8 cellular contexts compared by ENCODE assay signal in the genomic region with DNA sequence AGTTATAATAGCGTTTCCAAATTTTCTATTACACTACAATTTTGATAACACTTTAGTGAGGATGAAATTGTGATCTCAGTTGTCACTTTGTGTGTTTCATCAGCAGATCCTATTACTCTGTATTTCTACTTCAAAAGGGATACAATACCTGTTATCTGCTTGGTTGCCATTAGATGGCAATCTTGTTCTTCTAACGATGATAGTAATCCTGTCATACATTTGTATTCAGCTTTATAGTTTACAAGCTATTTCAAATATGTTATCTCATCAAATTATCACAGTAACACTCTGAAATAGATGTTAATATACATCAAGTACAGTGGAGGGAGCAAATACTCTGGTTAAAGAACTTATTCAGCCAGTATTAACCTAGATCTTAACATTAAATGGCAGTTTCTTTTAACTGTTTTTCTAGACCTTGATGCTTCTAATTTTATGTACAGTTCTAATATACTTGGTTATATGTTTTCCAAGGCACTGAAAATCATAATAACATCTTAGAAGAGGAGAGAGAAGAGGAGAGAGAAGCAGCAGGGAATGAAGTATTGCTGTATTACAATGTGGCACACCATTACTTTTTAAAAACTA.
A peak's percentile ranks its signal among the peaks of the same experiment; 100 is the strongest.
DNase-seq lines count a peak whose midpoint lies in the region; ATAC-seq, FAIRE-seq and TF ChIP-seq lines count a peak whose summit lies in the region.

No MANE protein-coding gene starts in this region.

- no peak overlapping the region for H3K4me3 ChIP-seq in neural cell (ENCODE audit: low read length)

- peak; percentile 30 for TF ChIP-seq EP300 in neural cell (conservative IDR thresholded peaks at IDR 0.05; ENCODE audit: poor library complexity, severe bottlenecking)

- no peaks in the 10 kb centered on the region for H3K27me3 ChIP-seq in neural cell (ENCODE audit: insufficient read depth, low read depth, low read length)

- H3K4me2 ChIP-seq in neural cell (ENCODE audit: low read length) = no peak overlapping the region

- ATAC-seq in HG03196 (IDR thresholded peaks at IDR 0.05; ENCODE audit: unreplicated experiment) (peak; percentile 88), omental fat pad (ENCODE audit: low FRiP score) (no peak)

- H4K20me1 ChIP-seq in neural cell (ENCODE audit: insufficient read depth) = no peaks in the 10 kb centered on the region

- H3F3A ChIP-seq in neural cell (ENCODE audit: insufficient read depth, low read length, poor library complexity, severe bottlenecking) = no peaks in the 10 kb centered on the region

- H3K79me2 ChIP-seq in neural cell (replicated peaks; ENCODE audit: insufficient read depth, low read length) = no peaks in the 10 kb centered on the region

- TF ChIP-seq RAD21 in neural cell (conservative IDR thresholded peaks at IDR 0.05) = peak; percentile 97

- H3K9ac ChIP-seq in neural cell (ENCODE audit: low read length) = no peak overlapping the region

- no peaks in the 10 kb centered on the region for H3K36me3 ChIP-seq in neural cell (ENCODE audit: insufficient read depth, low read length)

- H3K27ac ChIP-seq in neural cell (ENCODE audit: low read length) = peak overlapping the region; percentile 15

- H2AFZ ChIP-seq in neural cell (ENCODE audit: low read depth, low read length) = no peak overlapping the region

- FAIRE-seq in GM19239 (lab: Jason Lieb, UNC) = peak; percentile 70

- peak; percentile 57 for DNase-seq in DMS53 (lab: John Stamatoyannopoulos, UW)
- DNase-seq in GM19239 (ENCODE audit: insufficient read length, low spot score) = no peak
- DNase-seq in NCI-H446 treated with DMSO at 0.1 percent for 48 hours (lab: John Stamatoyannopoulos, UW) = peak; percentile 56
- peak; percentile 38 to 46 for DNase-seq in dermis microvascular lymphatic vessel endothelial cell (ENCODE audit: low read depth in 2 of 2)
- no peak for DNase-seq in omental fat pad (ENCODE audit: low spot score)
- DNase-seq in stimulated activated naive CD4-positive, alpha-beta T cell (lab: John Stamatoyannopoulos, UW) = no peak

- peak; percentile 94 for TF ChIP-seq CTCF in neural cell (IDR thresholded peaks at IDR 0.05; ENCODE audit: poor library complexity, severe bottlenecking)
- TF ChIP-seq CTCF in omental fat pad (IDR thresholded peaks at IDR 0.05) = no peak

- H3K9me3 ChIP-seq in neural cell (ENCODE audit: low read length) = no peaks in the 10 kb centered on the region

- no peaks in the 10 kb centered on the region for H3K9me2 ChIP-seq in neural cell (ENCODE audit: insufficient read depth, low read length)

TF ChIP-seq in neural cell, 6 proteins besides CTCF, POLR2A, EP300 and RAD21:
- TF ChIP-seq POLR2AphosphoS5 (IDR thresholded peaks at IDR 0.05) (no peak), SMC3 (conservative IDR thresholded peaks at IDR 0.05; ENCODE audit: poor library complexity) (peak; percentile 90)

Comparison
In these comparisons a context has a peak if more than half of its experiments do, and no peak if none do; other contexts are left out.
1. DNase-seq: peak in DMS53 (single experiment), NCI-H446 treated with DMSO at 0.1 percent for 48 hours (single experiment) and dermis microvascular lymphatic vessel endothelial cell (2 of 2); none in GM19239 (single experiment), omental fat pad (single experiment) and stimulated activated naive CD4-positive, alpha-beta T cell (0 of 6).